ENCODE assay signal across 1 cellular context in genomic region chr4:106618920-106619319, GRCh38.
TF ChIP-seq lines count a peak whose summit lies in the region.

No MANE protein-coding gene starts in this region.

TF ChIP-seq in GM23338, 12 proteins besides CTCF, POLR2A, EP300 and RAD21:
- TF ChIP-seq ZNF114 (CRISPR knock-in tag; IDR thresholded peaks at IDR 0.05) (no peak), POLR2AphosphoS5 (IDR thresholded peaks at IDR 0.05; ENCODE audit: low read depth) (no peak), REST (IDR thresholded peaks at IDR 0.05; ENCODE audit: unreplicated experiment) (no peak), ETS1 (IDR thresholded peaks at IDR 0.05) (no peak), JUNB (IDR thresholded peaks at IDR 0.05; ENCODE audit: unreplicated experiment) (no peak), ZNF331 (CRISPR knock-in tag; IDR thresholded peaks at IDR 0.05; ENCODE audit: low read depth) (no peak)
